ENCODE assay signal across 10 cellular contexts in genomic region chr3:75658411-75659107, GRCh38. TPM values are rescaled to one million over a fixed set of nuclear protein-coding genes. Genes with fewer than 3 reads are reported as not detected.
A peak's percentile ranks its signal among the peaks of the same experiment; 100 is the strongest.
DNase-seq lines count a peak whose midpoint lies in the region; ATAC-seq and TF ChIP-seq lines count a peak whose summit lies in the region.
"Not testable (repeated sequence)": the region's sequence is repeated elsewhere in the genome, so short reads cannot be mapped to it uniquely, and the experiment has no call there.
"Had no signal": no experiment of that assay in that cellular context is flagged by ENCODE, and none has a peak within 500 bp of the region (broad histone marks: within the 10 kb centered on the region; RNA-seq: fewer than 3 reads in every experiment).

No MANE protein-coding gene starts in this region.

- not testable (repeated sequence) for ATAC-seq in Panc1

- not testable (repeated sequence) for H3K4me1 Mint-ChIP-seq in activated naive CD8-positive, alpha-beta T cell (ENCODE audit: low read depth); endothelial cell (ENCODE audit: unreplicated experiment); nephron

- not testable (repeated sequence) for H3K9me3 ChIP-seq in Panc1 (ENCODE audit: control insufficient read depth, insufficient read depth, low read depth, low read length); spleen

- not testable (repeated sequence) for TF ChIP-seq POLR2A in spleen (IDR thresholded peaks at IDR 0.05)

- H2AFZ ChIP-seq in ACC112 (ENCODE audit: low read length, unreplicated experiment), result not testable (repeated sequence)

- peak overlapping the region; percentile 57 for H3K4me3 Mint-ChIP-seq in activated naive CD8-positive, alpha-beta T cell
- H3K4me3 Mint-ChIP-seq in endothelial cell (ENCODE audit: unreplicated experiment) (peak overlapping the region; percentile 88), nephron (peak overlapping the region; percentile 88 to 91 (median 91))

- intact Hi-C loops in Panc1 (cut with micrococcal nuclease; ENCODE audit: unreplicated experiment); spleen (cut with DNase I; ENCODE audit: low total_unique reads): not testable (repeated sequence)

- CTCF ChIA-PET in Panc1 (lab: Charles Lee), result not testable (repeated sequence)

- H3K27me3 Mint-ChIP-seq in activated naive CD8-positive, alpha-beta T cell, result peaks cover 18% of the 10 kb centered on the region
- H3K27me3 Mint-ChIP-seq in endothelial cell (ENCODE audit: unreplicated experiment), result not testable (repeated sequence)
- H3K27me3 Mint-ChIP-seq in nephron (ENCODE audit: low read depth), result peaks cover 81% of the 10 kb centered on the region

- H3K79me2 ChIP-seq in ACC112 (ENCODE audit: control insufficient read depth, insufficient read depth, low read length, unreplicated experiment), result not testable (repeated sequence)

- H3K4me1 ChIP-seq in ACC112 (ENCODE audit: control insufficient read depth, insufficient read depth, low read length, unreplicated experiment); Panc1 (ENCODE audit: control insufficient read depth, insufficient read depth, low read length): not testable (repeated sequence)
- peaks cover 0 to 11% (median 4%) of the 10 kb centered on the region in 6 donors for H3K4me1 ChIP-seq in spleen

- H3K27ac ChIP-seq in ACC112 (ENCODE audit: low read depth, low read length); Panc1 (ENCODE audit: low read length); spleen: not testable (repeated sequence)

- H3K27ac Mint-ChIP-seq in activated naive CD8-positive, alpha-beta T cell; endothelial cell (ENCODE audit: unreplicated experiment): not testable (repeated sequence)
- H3K27ac Mint-ChIP-seq in nephron, result peak overlapping the region in 1 of 3 experiments; percentile 68

- not testable (repeated sequence) for H3K9me3 Mint-ChIP-seq in activated naive CD8-positive, alpha-beta T cell (ENCODE audit: low read depth); endothelial cell (ENCODE audit: unreplicated experiment)
- peaks cover 10% of the 10 kb centered on the region for H3K9me3 Mint-ChIP-seq in nephron

- H3K4me3 ChIP-seq in ACC112 (ENCODE audit: low read depth, low read length) (peak overlapping the region; percentile 75), Panc1 (ENCODE audit: low read depth in 2 of 2, low read length in 2 of 2) (peak overlapping the region; percentile 39 to 45), spleen (peak overlapping the region in 7 of 8 donors; percentile 15 to 67 (median 35))

- H3K27me3 ChIP-seq in ACC112 (ENCODE audit: insufficient read depth, low read length) (peaks cover 22% of the 10 kb centered on the region; the same call in 1 of the 2 replicates), spleen (replicated peaks in 1 of 7) (peaks cover 0 to 66% (median 28%) of the 10 kb centered on the region in 7 donors)
- not testable (repeated sequence) for H3K27me3 ChIP-seq in Panc1 (ENCODE audit: control insufficient read depth, insufficient read depth, low read length)

- peak; percentile 43 for DNase-seq in HCEC 1CT
- not testable (repeated sequence) for DNase-seq in Panc1 (ENCODE audit: low read depth, low spot score); spleen
- DNase-seq in endothelial cell (ENCODE audit: low spot score), result peak; percentile 65
- DNase-seq in iPS-NIHi11 (ENCODE audit: low spot score), result peak; percentile 20

- POLR2A ChIA-PET in Panc1 (lab: Charles Lee), result not testable (repeated sequence)

- not testable (repeated sequence) for BruUV-seq in Panc1 (replicated peaks; lab: Mats Ljungman, UMichigan)

- in situ Hi-C loops in Panc1 (cut with HindIII; ENCODE audit: low pct_unique_long_range_greater_than_20kb, low sequenced_read_pairs), result not testable (repeated sequence)

- TF ChIP-seq CTCF in Panc1 (IDR thresholded peaks at IDR 0.05), result peak; percentile 44
- peak; percentile 54 for TF ChIP-seq CTCF in endothelial cell (IDR thresholded peaks at IDR 0.05; ENCODE audit: unreplicated experiment)
- peak; percentile 42 to 67 (median 51) for TF ChIP-seq CTCF in nephron (IDR thresholded peaks at IDR 0.05; ENCODE audit: unreplicated experiment in 3 of 3)
- TF ChIP-seq CTCF in spleen (IDR thresholded peaks at IDR 0.05 in 8 of 11, conservative IDR thresholded peaks at IDR 0.05 in 3 of 11), result not testable (repeated sequence)

- not testable (repeated sequence) for H3K36me3 Mint-ChIP-seq in activated naive CD8-positive, alpha-beta T cell; endothelial cell (ENCODE audit: low read depth, unreplicated experiment)
- H3K36me3 Mint-ChIP-seq in nephron (ENCODE audit: low read depth), result peaks cover 14% of the 10 kb centered on the region

- WGBS in spleen, 5 donors, result 1 to 2% (median 2%) methylated on average over 18 to 42 of the region's 42 CpGs

- not testable (repeated sequence) for H3K36me3 ChIP-seq in ACC112 (ENCODE audit: insufficient read depth, low read length); Panc1 (ENCODE audit: control insufficient read depth, insufficient read depth, low read length); spleen

RNA-seq across cellular contexts. Expression of gene FRG2C, which starts 5.6 kb away (rescaled TPM):
- not detected for total RNA-seq in Panc1 (2021; ENCODE audit: unreplicated experiment)
- not detected for polyA plus RNA-seq in Panc1 (2012; ENCODE audit: insufficient read length)
- total RNA-seq in endothelial cell (ENCODE audit: unreplicated experiment), result not detected
- total RNA-seq in spleen, result not detected
- not detected for polyA plus RNA-seq in spleen
- total RNA-seq: dermis blood vessel endothelial cell; T-helper 1 cell treated with Interleukin-12 subunit alpha and Interleukin-12 subunit beta and Interleukin-4 antibody, amounts not matched to agents 30 ng/mL and 1 ng/mL, for 36 hours had no signal
